Comparison of ENCODE assay signal across 11 cellular contexts in the genomic region with DNA sequence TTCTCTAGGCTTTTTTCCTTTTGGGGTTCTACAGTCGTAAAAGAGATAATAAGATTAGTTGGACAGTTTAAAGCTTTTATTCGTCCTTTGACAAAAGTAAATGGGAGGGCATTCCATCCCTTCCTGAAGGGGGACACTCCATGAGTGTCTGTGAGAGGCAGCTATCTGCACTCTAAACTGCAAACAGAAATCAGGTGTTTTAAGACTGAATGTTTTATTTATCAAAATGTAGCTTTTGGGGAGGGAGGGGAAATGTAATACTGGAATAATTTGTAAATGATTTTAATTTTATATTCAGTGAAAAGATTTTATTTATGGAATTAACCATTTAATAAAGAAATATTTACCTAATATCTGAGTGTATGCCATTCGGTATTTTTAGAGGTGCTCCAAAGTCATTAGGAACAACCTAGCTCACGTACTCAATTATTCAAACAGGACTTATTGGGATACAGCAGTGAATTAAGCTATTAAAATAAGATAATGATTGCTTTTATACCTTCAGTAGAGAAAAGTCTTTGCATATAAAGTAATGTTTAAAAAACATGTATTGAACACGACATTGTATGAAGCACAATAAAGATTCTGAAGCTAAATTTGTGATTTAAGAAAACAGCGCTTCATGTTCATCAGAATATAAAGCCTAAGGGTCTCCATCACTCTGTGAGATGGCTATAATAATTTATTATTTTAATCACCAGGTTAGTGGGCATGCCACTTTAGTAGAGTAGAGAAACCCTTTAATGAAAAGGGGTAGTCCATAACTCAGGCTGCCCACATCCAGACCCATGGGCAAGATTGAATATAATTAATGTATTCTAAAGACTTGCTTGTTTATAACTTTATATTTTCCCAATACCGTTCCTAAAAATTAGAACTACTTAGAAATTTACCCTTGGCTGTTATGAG. TPM values are rescaled to one million over a fixed set of nuclear protein-coding genes. Genes with fewer than 3 reads are reported as not detected.
DNase-seq lines count a peak whose midpoint lies in the region; ATAC-seq and TF ChIP-seq lines count a peak whose summit lies in the region.
"Had no signal": no experiment of that assay in that cellular context is flagged by ENCODE, and none has a peak within 500 bp of the region (broad histone marks: within the 10 kb centered on the region; RNA-seq: fewer than 3 reads in every experiment).

No MANE protein-coding gene starts in this region.

- no peaks in the 10 kb centered on the region for H3K9me3 ChIP-seq in right atrium auricular region
- no peaks in the 10 kb centered on the region for H3K9me3 ChIP-seq in aorta (ENCODE audit: control insufficient read depth, low read length)

- H3K27ac ChIP-seq in right atrium auricular region (peak overlapping the region; percentile 98), aorta (ENCODE audit: low read depth in 1 of 2, low read length in 2 of 2) (peak overlapping the region in 1 of 2 donors; percentile 29)
- H3K27ac ChIP-seq: KMS-11 had no signal

- H3K36me3 Mint-ChIP-seq in endothelial cell (ENCODE audit: low read depth, unreplicated experiment) = peaks cover 21% of the 10 kb centered on the region
- H3K36me3 Mint-ChIP-seq in nephron (ENCODE audit: low read depth) = peaks cover 13% of the 10 kb centered on the region

- 17 to 19% methylated on average over 7 of the region's 7 CpGs for WGBS in aorta, 2 donors

- H3K4me1 ChIP-seq in right atrium auricular region (peaks cover 0 to 48% of the 10 kb centered on the region in 2 donors), aorta (ENCODE audit: control insufficient read depth in 1 of 2, insufficient read depth in 2 of 2, low read length in 2 of 2) (no peaks in the 10 kb centered on the region)

- H3K27me3 ChIP-seq in right atrium auricular region = no peaks in the 10 kb centered on the region
- H3K27me3 ChIP-seq in aorta (ENCODE audit: control insufficient read depth in 1 of 2, insufficient read depth in 2 of 2, low read length in 1 of 2) = no peaks in the 10 kb centered on the region

- H3K4me3 Mint-ChIP-seq in endothelial cell (ENCODE audit: unreplicated experiment) (no peak overlapping the region), nephron (peak overlapping the region in 2 of 3 experiments; percentile 93 to 98)
- H3K4me3 Mint-ChIP-seq: T-cell had no signal

- intact Hi-C loops in Right ventricle myocardium inferior (cut with DNase I) = loop anchor here (5.0 kb wide), 2 partner anchors 124 to 186 kb away; a partner anchor contains a TSS
- intact Hi-C loops in aorta (cut with DNase I) = loop anchor here in 1 of 2 donors (2.0 kb wide), 1 partner anchor 109 kb away; no protein-coding TSS in a partner anchor

- no peaks in the 10 kb centered on the region for H3K9me3 Mint-ChIP-seq in endothelial cell (ENCODE audit: unreplicated experiment)
- H3K9me3 Mint-ChIP-seq in nephron = no peaks in the 10 kb centered on the region
- H3K9me3 Mint-ChIP-seq: T-cell had no signal

- DNase-seq in right atrium auricular region (ENCODE audit: low spot score) (no peak), Right ventricle myocardium inferior (ENCODE audit: missing footprints) (no peak), endothelial cell (ENCODE audit: low spot score) (no peak), aorta (no peak), DMS79 (lab: John Stamatoyannopoulos, UW) (no peak), AML-193 (lab: John Stamatoyannopoulos, UW) (no peak), omental fat pad (ENCODE audit: low spot score) (no peak)
- DNase-seq: NCI-H510A, T-cell had no signal

- H3K36me3 ChIP-seq in right atrium auricular region = peaks cover 35% of the 10 kb centered on the region
- H3K36me3 ChIP-seq in aorta (ENCODE audit: control insufficient read depth in 1 of 2, insufficient read depth in 2 of 2, low read length in 1 of 2) = peaks cover 0 to 5% of the 10 kb centered on the region in 2 donors

- TF ChIP-seq CTCF in right atrium auricular region (IDR thresholded peaks at IDR 0.05) = no peak
- no peak for TF ChIP-seq CTCF in endothelial cell (IDR thresholded peaks at IDR 0.05; ENCODE audit: unreplicated experiment)
- no peak for TF ChIP-seq CTCF in nephron (IDR thresholded peaks at IDR 0.05; ENCODE audit: unreplicated experiment in 3 of 3)
- no peak for TF ChIP-seq CTCF in omental fat pad (IDR thresholded peaks at IDR 0.05)

- H3K4me1 Mint-ChIP-seq in endothelial cell (ENCODE audit: unreplicated experiment) (peaks cover 29% of the 10 kb centered on the region), nephron (peaks cover 51% of the 10 kb centered on the region)

- H3K27me3 Mint-ChIP-seq in endothelial cell (ENCODE audit: unreplicated experiment) (peaks cover 37% of the 10 kb centered on the region), nephron (ENCODE audit: low read depth) (peaks cover 13% of the 10 kb centered on the region)

- ATAC-seq in Right ventricle myocardium inferior (no peak), aorta (ENCODE audit: low FRiP score) (no peak), omental fat pad (ENCODE audit: low FRiP score) (no peak)
- ATAC-seq: T-cell had no signal

- H3K4me3 ChIP-seq in right atrium auricular region = peak overlapping the region; percentile 84 to 86
- H3K4me3 ChIP-seq in aorta (ENCODE audit: low read length in 2 of 2) = peak overlapping the region; percentile 72 to 100

- H3K27ac Mint-ChIP-seq in endothelial cell (ENCODE audit: unreplicated experiment) (peak overlapping the region; percentile 92), nephron (peak overlapping the region; percentile 36 to 72 (median 69))
- H3K27ac Mint-ChIP-seq: T-cell had no signal

RNA-seq across cellular contexts. Expression of a gene that starts 3.0 kb away (rescaled TPM):
- total RNA-seq in right atrium auricular region = 100 to 1,000 TPM in 1 of 2 donors, 10 to 100 TPM in 1; 41.8 to 156 TPM
- total RNA-seq in Right ventricle myocardium inferior = 31.1 TPM
- 21.0 TPM for total RNA-seq in endothelial cell (ENCODE audit: unreplicated experiment)
- total RNA-seq in aorta = 1,000 to 10,000 TPM in 1 of 2 donors, 100 to 1,000 TPM in 1; 354 to 2,327 TPM
- polyA plus RNA-seq in aorta = 100 to 1,000 TPM in 1 of 2 donors, 10 to 100 TPM in 1; 56.5 to 949 TPM
- 100 to 1,000 TPM; 125 to 195 (median 175) TPM for total RNA-seq in omental fat pad
